ENCODE assay signal across 21 cellular contexts in genomic region chr9:9747787-9748186, GRCh38.
DNase-seq lines count a peak whose midpoint lies in the region; FAIRE-seq and TF ChIP-seq lines count a peak whose summit lies in the region.
"Had no signal": no experiment of that assay in that cellular context is flagged by ENCODE, and none has a peak within 500 bp of the region (broad histone marks: within the 10 kb centered on the region; RNA-seq: fewer than 3 reads in every experiment).

No MANE protein-coding gene starts in this region.

- TF ChIP-seq CTCF in astrocyte (IDR thresholded peaks at IDR 0.05; ENCODE audit: insufficient read depth, low read depth, low read length): no peak
- TF ChIP-seq CTCF in fibroblast of villous mesenchyme (IDR thresholded peaks at IDR 0.05; ENCODE audit: insufficient read depth, low read depth, low read length): no peak
- TF ChIP-seq CTCF in retinal pigment epithelial cell (conservative IDR thresholded peaks at IDR 0.05; ENCODE audit: low read depth, low read length): no peak

- H3K79me2 ChIP-seq in astrocyte (ENCODE audit: insufficient read depth, low read length): no peaks in the 10 kb centered on the region

- H4K20me1 ChIP-seq in astrocyte (ENCODE audit: insufficient read depth, low read length): no peaks in the 10 kb centered on the region

- TF ChIP-seq POLR2A in H54 (IDR thresholded peaks at IDR 0.05; ENCODE audit: low read depth, low read length): no peak

- DNase-seq in H54 (ENCODE audit: insufficient read length, low spot score): peak; percentile 3
- peak; percentile 43 for DNase-seq in astrocyte (ENCODE audit: low read depth)
- DNase-seq in fibroblast of villous mesenchyme (ENCODE audit: low read depth): peak; percentile 26
- peak; percentile 89 for DNase-seq in retinal pigment epithelial cell (ENCODE audit: low read depth)
- DNase-seq in NCI-H82 (lab: John Stamatoyannopoulos, UW): no peak
- no peak for DNase-seq in pons (ENCODE audit: low spot score)
- DNase-seq in NCI-H2107 treated with DMSO at 0.1 percent for 48 hours (lab: John Stamatoyannopoulos, UW; ENCODE audit: unreplicated experiment): no peak
- DNase-seq: activated CD8-positive, alpha-beta T cell treated with anti-CD3 and anti-CD28 coated beads, Interleukin-2, amount 10 ng/mL, durations not matched to agents 7 days and 5 days; activated naive CD4-positive, alpha-beta T cell treated with anti-CD3 and anti-CD28 coated beads, Interleukin-2, amount 10 ng/mL, durations not matched to agents 7 days and 5 days; activated T-cell treated with anti-CD3 and anti-CD28 coated beads, Interleukin-2, amount 50 U/mL, for 24 hours; aorta; CD8-positive, alpha-beta memory T cell; H7; hippocampal formation; mammary epithelial cell; NCI-H1105 treated with DMSO at 0.1 percent for 48 hours; NCI-H2081 treated with DMSO at 0.1 percent for 48 hours; ovary; sigmoid colon had no signal

- H3K4me3 Mint-ChIP-seq in astrocyte (ENCODE audit: unreplicated experiment): no peak overlapping the region
- H3K4me3 Mint-ChIP-seq: activated CD8-positive, alpha-beta T cell treated with anti-CD3 and anti-CD28 coated beads, Interleukin-2, amount 10 ng/mL, durations not matched to agents 7 days and 5 days; activated naive CD4-positive, alpha-beta T cell treated with anti-CD3 and anti-CD28 coated beads, Interleukin-2, amount 10 ng/mL, durations not matched to agents 7 days and 5 days; activated T-cell treated with anti-CD3 and anti-CD28 coated beads, Interleukin-2, amount 50 U/mL, for 24 hours; CD8-positive, alpha-beta memory T cell had no signal

- no peaks in the 10 kb centered on the region for H3K27me3 ChIP-seq in astrocyte (ENCODE audit: insufficient read depth, low read length)
- H3K27me3 ChIP-seq: ovary, sigmoid colon had no signal

- peaks cover 8% of the 10 kb centered on the region for H3K4me1 Mint-ChIP-seq in astrocyte (ENCODE audit: low read depth, unreplicated experiment)
- H3K4me1 Mint-ChIP-seq: activated naive CD4-positive, alpha-beta T cell treated with anti-CD3 and anti-CD28 coated beads, Interleukin-2, amount 10 ng/mL, durations not matched to agents 7 days and 5 days; CD8-positive, alpha-beta memory T cell had no signal

- H3K4me1 ChIP-seq in astrocyte (ENCODE audit: insufficient read depth, low read length): no peaks in the 10 kb centered on the region

- no peaks in the 10 kb centered on the region for H3K9me3 ChIP-seq in astrocyte (ENCODE audit: insufficient read depth, low read depth, low read length)
- H3K9me3 ChIP-seq: ovary, sigmoid colon had no signal

- no peak overlapping the region for H3K9ac ChIP-seq in astrocyte (ENCODE audit: low read length)

- H3K9me3 Mint-ChIP-seq in astrocyte (ENCODE audit: unreplicated experiment): no peaks in the 10 kb centered on the region
- H3K9me3 Mint-ChIP-seq: activated naive CD4-positive, alpha-beta T cell treated with anti-CD3 and anti-CD28 coated beads, Interleukin-2, amount 10 ng/mL, durations not matched to agents 7 days and 5 days; activated T-cell treated with anti-CD3 and anti-CD28 coated beads, Interleukin-2, amount 50 U/mL, for 24 hours had no signal

- H3K36me3 ChIP-seq in astrocyte (ENCODE audit: insufficient read depth, low read length): no peaks in the 10 kb centered on the region
- H3K36me3 ChIP-seq: ovary, sigmoid colon had no signal

- no peaks in the 10 kb centered on the region for H3K27me3 Mint-ChIP-seq in astrocyte (ENCODE audit: low read depth, unreplicated experiment)
- H3K27me3 Mint-ChIP-seq: activated naive CD4-positive, alpha-beta T cell treated with anti-CD3 and anti-CD28 coated beads, Interleukin-2, amount 10 ng/mL, durations not matched to agents 7 days and 5 days; activated T-cell treated with anti-CD3 and anti-CD28 coated beads, Interleukin-2, amount 50 U/mL, for 24 hours; CD8-positive, alpha-beta memory T cell had no signal

- no peaks in the 10 kb centered on the region for H3K36me3 Mint-ChIP-seq in astrocyte (ENCODE audit: low read depth, unreplicated experiment)
- H3K36me3 Mint-ChIP-seq: activated naive CD4-positive, alpha-beta T cell treated with anti-CD3 and anti-CD28 coated beads, Interleukin-2, amount 10 ng/mL, durations not matched to agents 7 days and 5 days; CD8-positive, alpha-beta memory T cell had no signal

- FAIRE-seq in H54 (lab: Jason Lieb, UNC): peak; percentile 89
- FAIRE-seq in astrocyte (lab: Jason Lieb, UNC): no peak
- FAIRE-seq: HTR-8/SVneo, keratinocyte had no signal

- H3K4me2 ChIP-seq in astrocyte (ENCODE audit: low read length): no peak overlapping the region

- H3K27ac Mint-ChIP-seq in astrocyte (ENCODE audit: unreplicated experiment): no peak overlapping the region
- H3K27ac Mint-ChIP-seq: activated CD8-positive, alpha-beta T cell treated with anti-CD3 and anti-CD28 coated beads, Interleukin-2, amount 10 ng/mL, durations not matched to agents 7 days and 5 days; activated naive CD4-positive, alpha-beta T cell treated with anti-CD3 and anti-CD28 coated beads, Interleukin-2, amount 10 ng/mL, durations not matched to agents 7 days and 5 days; activated T-cell treated with anti-CD3 and anti-CD28 coated beads, Interleukin-2, amount 50 U/mL, for 24 hours; CD8-positive, alpha-beta memory T cell had no signal

- H3K27ac ChIP-seq in astrocyte (ENCODE audit: low read depth, low read length): no peak overlapping the region
- H3K27ac ChIP-seq: ovary had no signal

- H3K4me3 ChIP-seq in astrocyte (ENCODE audit: insufficient read depth, low read depth, low read length) (no peak overlapping the region), fibroblast of villous mesenchyme (ENCODE audit: low read depth, low read length) (no peak overlapping the region), retinal pigment epithelial cell (ENCODE audit: low read length) (no peak overlapping the region)
- H3K4me3 ChIP-seq: ovary, sigmoid colon had no signal

- H2AFZ ChIP-seq in astrocyte (ENCODE audit: low read depth, low read length): no peak overlapping the region

Comparison
In these comparisons a context has a peak if more than half of its experiments do, and no peak if none do; other contexts are left out.
1. DNase-seq: peak in H54 (single experiment), astrocyte (single experiment), fibroblast of villous mesenchyme (single experiment) and retinal pigment epithelial cell (single experiment); none in NCI-H82 (single experiment), pons (single experiment) and NCI-H2107 treated with DMSO at 0.1 percent for 48 hours (single experiment).